Comparison of ENCODE assay signal across 16 cellular contexts in genomic region chr12:45458854-45459807, GRCh38.
DNase-seq lines count a peak whose midpoint lies in the region; ATAC-seq and TF ChIP-seq lines count a peak whose summit lies in the region.
"Had no signal": no experiment of that assay in that cellular context is flagged by ENCODE, and none has a peak within 500 bp of the region (broad histone marks: within the 10 kb centered on the region; RNA-seq: fewer than 3 reads in every experiment).

No MANE protein-coding gene starts in this region.

- peaks cover 2% of the 10 kb centered on the region for H3K36me3 Mint-ChIP-seq in chondrocyte (ENCODE audit: low read depth)
- no peaks in the 10 kb centered on the region for H3K36me3 Mint-ChIP-seq in activated naive CD4-positive, alpha-beta T cell treated with anti-CD3 and anti-CD28 coated beads for 36 hours (ENCODE audit: low read depth)

- peaks cover 17% of the 10 kb centered on the region for H3K4me1 Mint-ChIP-seq in chondrocyte (ENCODE audit: low read depth)
- no peaks in the 10 kb centered on the region for H3K4me1 Mint-ChIP-seq in activated naive CD4-positive, alpha-beta T cell treated with anti-CD3 and anti-CD28 coated beads for 36 hours (ENCODE audit: low read depth)
- H3K4me1 Mint-ChIP-seq: activated T-helper 17 cell treated with anti-CD3 and anti-CD28 coated beads, Interleukin-2, amount 50 U/mL, for 72 hours; nephron had no signal

- H3K36me3 ChIP-seq in heart right ventricle = no peaks in the 10 kb centered on the region
- H3K36me3 ChIP-seq in subcutaneous abdominal adipose tissue (ENCODE audit: control insufficient read depth in 5 of 5, insufficient read depth in 5 of 5, low read length in 5 of 5) = no peaks in the 10 kb centered on the region
- H3K36me3 ChIP-seq: adrenal gland; BLaER1 treated with 17β-estradiol and CSF1 and Interleukin-3, amounts not matched to agents 10 nM and 100 nM; esophagus muscularis mucosa had no signal

- H3K4me3 Mint-ChIP-seq in chondrocyte (ENCODE audit: unreplicated experiment) = no peak overlapping the region
- H3K4me3 Mint-ChIP-seq in activated naive CD4-positive, alpha-beta T cell treated with anti-CD3 and anti-CD28 coated beads for 36 hours = no peak overlapping the region
- H3K4me3 Mint-ChIP-seq: activated T-helper 17 cell treated with anti-CD3 and anti-CD28 coated beads, Interleukin-2, amount 50 U/mL, for 72 hours; nephron had no signal

- H3K9me3 Mint-ChIP-seq in chondrocyte (ENCODE audit: low read depth) = peaks cover 6% of the 10 kb centered on the region
- no peaks in the 10 kb centered on the region for H3K9me3 Mint-ChIP-seq in activated naive CD4-positive, alpha-beta T cell treated with anti-CD3 and anti-CD28 coated beads for 36 hours
- H3K9me3 Mint-ChIP-seq: activated T-helper 17 cell treated with anti-CD3 and anti-CD28 coated beads, Interleukin-2, amount 50 U/mL, for 72 hours; nephron had no signal

- DNase-seq in RKO (ENCODE audit: low spot score) (peak; percentile 37), chondrocyte (ENCODE audit: low spot score) (no peak), heart right ventricle (peak in 1 of 2 donors; percentile 37)
- DNase-seq in activated naive CD4-positive, alpha-beta T cell treated with anti-CD3 and anti-CD28 coated beads for 36 hours = no peak
- DNase-seq: adrenal gland, NCI-H510A, testis had no signal

- H3K9ac ChIP-seq in subcutaneous abdominal adipose tissue (ENCODE audit: low read length in 5 of 5) = no peak overlapping the region
- H3K9ac ChIP-seq: BLaER1 treated with 17β-estradiol and CSF1 and Interleukin-3, amounts not matched to agents 10 nM and 100 nM had no signal

- H3K27ac Mint-ChIP-seq in chondrocyte (ENCODE audit: unreplicated experiment) = peak overlapping the region; percentile 42
- H3K27ac Mint-ChIP-seq in activated naive CD4-positive, alpha-beta T cell treated with anti-CD3 and anti-CD28 coated beads for 36 hours = no peak overlapping the region
- H3K27ac Mint-ChIP-seq: activated T-helper 17 cell treated with anti-CD3 and anti-CD28 coated beads, Interleukin-2, amount 50 U/mL, for 72 hours; nephron had no signal

- H3K27me3 ChIP-seq in heart right ventricle (no peaks in the 10 kb centered on the region), subcutaneous abdominal adipose tissue (ENCODE audit: control insufficient read depth in 5 of 5, insufficient read depth in 4 of 5, low read length in 5 of 5) (no peaks in the 10 kb centered on the region)
- H3K27me3 ChIP-seq: adrenal gland; BLaER1 treated with 17β-estradiol and CSF1 and Interleukin-3, amounts not matched to agents 10 nM and 100 nM; esophagus muscularis mucosa; testis had no signal

- WGBS in heart right ventricle, 2 donors = 57 to 62% methylated on average over 4 of the region's 4 CpGs

- H3K9me3 ChIP-seq in heart right ventricle (no peaks in the 10 kb centered on the region), subcutaneous abdominal adipose tissue (ENCODE audit: control insufficient read depth in 5 of 5, low read length in 5 of 5) (no peaks in the 10 kb centered on the region)
- H3K9me3 ChIP-seq: adrenal gland; BLaER1 treated with 17β-estradiol and CSF1 and Interleukin-3, amounts not matched to agents 10 nM and 100 nM; esophagus muscularis mucosa; testis had no signal

- ATAC-seq in heart right ventricle = peak in 7 of 8 donors; percentile 38 to 87 (median 84)
- ATAC-seq in HG02885 (IDR thresholded peaks at IDR 0.05; ENCODE audit: poor library complexity, unreplicated experiment) = no peak
- no peak for ATAC-seq in HG03520 (IDR thresholded peaks at IDR 0.05; ENCODE audit: unreplicated experiment)
- no peak for ATAC-seq in GM21526 (IDR thresholded peaks at IDR 0.05; ENCODE audit: low FRiP score, unreplicated experiment)
- ATAC-seq: activated T-helper 17 cell treated with anti-CD3 and anti-CD28 coated beads, Interleukin-2, amount 50 U/mL, for 72 hours had no signal

- peaks cover 0 to 12% (median 4%) of the 10 kb centered on the region in 9 donors for H3K4me1 ChIP-seq in heart right ventricle
- no peaks in the 10 kb centered on the region for H3K4me1 ChIP-seq in subcutaneous abdominal adipose tissue (ENCODE audit: control insufficient read depth in 5 of 5, insufficient read depth in 5 of 5, low read length in 5 of 5)
- H3K4me1 ChIP-seq: adrenal gland; BLaER1 treated with 17β-estradiol and CSF1 and Interleukin-3, amounts not matched to agents 10 nM and 100 nM; esophagus muscularis mucosa; testis had no signal

- intact Hi-C loops in heart right ventricle (cut with DNase I) = no loop called here
- intact Hi-C loops in activated naive CD4-positive, alpha-beta T cell treated with anti-CD3 and anti-CD28 coated beads for 36 hours (cut with micrococcal nuclease) = no loop called here

- H3K27ac ChIP-seq in heart right ventricle (peak overlapping the region in 9 of 10 donors; percentile 8 to 74 (median 54)), subcutaneous abdominal adipose tissue (ENCODE audit: low read depth, low read length) (peak overlapping the region; percentile 37)
- H3K27ac ChIP-seq: adrenal gland; BLaER1 treated with 17β-estradiol and CSF1 and Interleukin-3, amounts not matched to agents 10 nM and 100 nM; esophagus muscularis mucosa; SK-N-MC; testis had no signal

- no peak overlapping the region for H3K4me3 ChIP-seq in heart right ventricle
- no peak overlapping the region for H3K4me3 ChIP-seq in subcutaneous abdominal adipose tissue (ENCODE audit: low read depth in 1 of 5, low read length in 5 of 5)
- H3K4me3 ChIP-seq: adrenal gland; BLaER1 treated with 17β-estradiol and CSF1 and Interleukin-3, amounts not matched to agents 10 nM and 100 nM; esophagus muscularis mucosa; SK-N-MC; testis had no signal

- CTCF ChIA-PET in activated naive CD4-positive, alpha-beta T cell treated with anti-CD3 and anti-CD28 coated beads for 36 hours (lab: Charles Lee) = no interaction called here

- TF ChIP-seq CTCF in chondrocyte (IDR thresholded peaks at IDR 0.05) = no peak
- no peak for TF ChIP-seq CTCF in heart right ventricle (IDR thresholded peaks at IDR 0.05)

- peaks cover 10% of the 10 kb centered on the region for H3K27me3 Mint-ChIP-seq in chondrocyte (ENCODE audit: low read depth)
- peaks cover 3% of the 10 kb centered on the region for H3K27me3 Mint-ChIP-seq in activated naive CD4-positive, alpha-beta T cell treated with anti-CD3 and anti-CD28 coated beads for 36 hours (ENCODE audit: low read depth)

Comparison
In these comparisons a context has a peak if more than half of its experiments do, and no peak if none do; other contexts are left out.
1. ATAC-seq: peak in heart right ventricle (7 of 8); none in HG02885 (single experiment), HG03520 (single experiment) and GM21526 (single experiment).